Comparison of ENCODE assay signal across 8 cellular contexts in the genomic region with DNA sequence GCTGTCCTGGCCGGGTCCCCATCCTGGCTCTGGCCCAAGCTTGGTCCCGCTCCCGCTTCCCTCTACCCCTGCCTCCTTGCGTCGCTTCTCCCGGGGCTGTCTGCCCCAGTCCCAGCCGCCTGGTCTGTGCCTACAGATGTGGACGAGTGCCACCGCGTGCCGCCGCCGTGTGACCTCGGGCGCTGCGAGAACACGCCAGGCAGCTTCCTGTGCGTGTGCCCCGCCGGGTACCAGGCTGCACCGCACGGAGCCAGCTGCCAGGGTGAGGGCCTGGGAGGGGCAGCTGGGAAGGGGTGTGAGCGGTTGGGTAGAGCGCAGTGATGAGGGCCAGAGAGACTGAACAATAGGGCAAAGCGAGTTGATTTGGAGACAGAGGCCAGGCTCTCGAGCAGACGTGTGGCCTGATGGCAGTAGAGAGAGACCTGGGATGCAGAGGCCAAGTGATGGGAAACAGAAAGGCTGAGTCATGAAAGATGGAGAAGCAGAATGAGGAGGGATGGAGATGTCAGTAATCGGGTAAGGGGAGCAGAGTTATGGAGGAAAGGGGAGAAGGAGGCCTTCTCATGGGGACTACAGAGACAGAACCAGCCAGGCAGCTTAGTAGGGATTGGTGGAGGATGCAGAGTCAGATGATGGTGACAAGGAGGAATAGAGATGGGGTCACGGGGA. TPM values are rescaled to one million over a fixed set of nuclear protein-coding genes. Genes with fewer than 3 reads are reported as not detected.
DNase-seq lines count a peak whose midpoint lies in the region; ATAC-seq and TF ChIP-seq lines count a peak whose summit lies in the region.

No MANE protein-coding gene starts in this region.

- peak overlapping the region; percentile 75 for H3K4me3 Mint-ChIP-seq in central memory CD8-positive, alpha-beta T cell

- no peaks in the 10 kb centered on the region for H3K9me3 Mint-ChIP-seq in central memory CD8-positive, alpha-beta T cell

- peaks cover 0 to 2% (median 0%) of the 10 kb centered on the region in 5 donors for H3K27me3 ChIP-seq in subcutaneous abdominal adipose tissue (ENCODE audit: control insufficient read depth in 5 of 5, insufficient read depth in 4 of 5, low read length in 5 of 5)

- no peak for TF ChIP-seq CTCF in omental fat pad (IDR thresholded peaks at IDR 0.05)

- H3K27ac Mint-ChIP-seq in central memory CD8-positive, alpha-beta T cell (ENCODE audit: low read depth), result peak overlapping the region; percentile 88

- DNase-seq in HUDEP-2 (lab: John Stamatoyannopoulos, UW; ENCODE audit: unreplicated experiment in 76 of 76) (peak in 61 of 76 experiments; percentile 24 to 100 (median 57)), T-helper 22 cell (ENCODE audit: low read depth) (peak; percentile 69), lung microvascular endothelial cell (ENCODE audit: low read depth in 2 of 2) (peak; percentile 28 to 33), iPS-NIHi11 (ENCODE audit: low spot score) (no peak), NOMO-1 (lab: John Stamatoyannopoulos, UW; ENCODE audit: unreplicated experiment in 2 of 2) (no peak), omental fat pad (ENCODE audit: low spot score) (no peak)
- DNase-seq in central memory CD8-positive, alpha-beta T cell (ENCODE audit: low spot score in 2 of 2), result peak; percentile 56 to 66

- peaks cover 2 to 57% (median 48%) of the 10 kb centered on the region in 5 donors for H3K4me1 ChIP-seq in subcutaneous abdominal adipose tissue (ENCODE audit: control insufficient read depth in 5 of 5, insufficient read depth in 5 of 5, low read length in 5 of 5)

- peaks cover 17% of the 10 kb centered on the region for H3K36me3 Mint-ChIP-seq in central memory CD8-positive, alpha-beta T cell (ENCODE audit: insufficient read depth)

- peak overlapping the region; percentile 30 for H3K27ac ChIP-seq in subcutaneous abdominal adipose tissue (ENCODE audit: low read depth, low read length)

- peak overlapping the region; percentile 41 to 67 (median 44) for H3K4me3 ChIP-seq in subcutaneous abdominal adipose tissue (ENCODE audit: low read depth in 1 of 5, low read length in 5 of 5)

- H3K4me1 Mint-ChIP-seq in central memory CD8-positive, alpha-beta T cell, result peaks cover 77% of the 10 kb centered on the region

- peak overlapping the region in 2 of 5 donors; percentile 9 to 41 for H3K9ac ChIP-seq in subcutaneous abdominal adipose tissue (ENCODE audit: low read length in 5 of 5)

- H3K36me3 ChIP-seq in subcutaneous abdominal adipose tissue (ENCODE audit: control insufficient read depth in 5 of 5, insufficient read depth in 5 of 5, low read length in 5 of 5), result no peaks in the 10 kb centered on the region

- H3K27me3 Mint-ChIP-seq in central memory CD8-positive, alpha-beta T cell, result no peaks in the 10 kb centered on the region

- no peaks in the 10 kb centered on the region for H3K9me3 ChIP-seq in subcutaneous abdominal adipose tissue (ENCODE audit: control insufficient read depth in 5 of 5, low read length in 5 of 5)

- peak; percentile 47 for ATAC-seq in central memory CD8-positive, alpha-beta T cell (replicated peaks; ENCODE audit: extremely low read depth, poor library complexity, severe bottlenecking)
- ATAC-seq in omental fat pad (ENCODE audit: low FRiP score), result no peak

RNA-seq across cellular contexts. Expression of a gene that starts 9.4 kb away (rescaled TPM):
- total RNA-seq in lung microvascular endothelial cell, result 13.7 and 54.4 TPM in 2 replicates
- 100 to 1,000 TPM in 3 of 4 donors, 10 to 100 TPM in 1; 73.5 to 197 (median 114) TPM for total RNA-seq in omental fat pad

RNA-seq across cellular contexts. Expression of a gene that starts 33.9 kb away (rescaled TPM):
- 25.1 and 28.2 TPM in 2 replicates for total RNA-seq in lung microvascular endothelial cell
- 10 to 100 TPM; 37.0 to 87.5 (median 47.8) TPM for total RNA-seq in omental fat pad

Comparison
In these comparisons a context has a peak if more than half of its experiments do, and no peak if none do; other contexts are left out.
1. DNase-seq: peak in HUDEP-2 (61 of 76), T-helper 22 cell (single experiment), central memory CD8-positive, alpha-beta T cell (2 of 2) and lung microvascular endothelial cell (2 of 2); none in iPS-NIHi11 (single experiment), NOMO-1 (0 of 2) and omental fat pad (single experiment).